13 cellular contexts compared by ENCODE assay signal in genomic region chr18:63223837-63224236, GRCh38.
A peak's percentile ranks its signal among the peaks of the same experiment; 100 is the strongest.
DNase-seq lines count a peak whose midpoint lies in the region; ATAC-seq, FAIRE-seq and TF ChIP-seq lines count a peak whose summit lies in the region.
"Had no signal": no experiment of that assay in that cellular context is flagged by ENCODE, and none has a peak within 500 bp of the region (broad histone marks: within the 10 kb centered on the region; RNA-seq: fewer than 3 reads in every experiment).

No MANE protein-coding gene starts in this region.

- H3K4me2 ChIP-seq in GM12878 (ENCODE audit: control insufficient read depth, insufficient read depth) = peak overlapping the region; percentile 10; the same call in 1 of the 2 replicates

- no peaks in the 10 kb centered on the region for H4K20me1 ChIP-seq in GM12878 (ENCODE audit: control insufficient read depth, insufficient read depth)

- no peak for DNase-seq in stimulated activated naive CD8-positive, alpha-beta T cell treated with anti-CD3 and anti-CD28 coated beads, Interleukin-15, Interleukin-2, amounts not matched to agents 100 U/mL and 50 U/mL, for 24 hours
- DNase-seq in MV-4-11 (lab: John Stamatoyannopoulos, UW) (peak; percentile 41), GM12878 (ENCODE audit: low read depth, low spot score) (no peak), DMS53 (lab: John Stamatoyannopoulos, UW) (no peak), foreskin melanocyte (no peak)
- DNase-seq: GOT3, NCI-H2081 treated with DMSO at 0.1 percent for 48 hours, NCI-H526 treated with DMSO at 0.1 percent for 48 hours, nephron progenitor cell, psoas muscle had no signal

- no peak for TF ChIP-seq CTCF in GM12878 (IDR thresholded peaks at IDR 0.05 in 2 of 3, conservative IDR thresholded peaks at IDR 0.05 in 1 of 3; ENCODE audit: control insufficient read depth in 2 of 3, extremely low read depth in 1 of 3, insufficient read depth in 1 of 3, low read depth in 3 of 3, low read length in 3 of 3)

- peaks cover 6% of the 10 kb centered on the region for H3K9me3 Mint-ChIP-seq in stimulated activated naive CD8-positive, alpha-beta T cell treated with anti-CD3 and anti-CD28 coated beads, Interleukin-15, Interleukin-2, amounts not matched to agents 100 ng/mL and 50 ng/mL, for 24 hours

- H3K4me3 Mint-ChIP-seq in stimulated activated naive CD8-positive, alpha-beta T cell treated with anti-CD3 and anti-CD28 coated beads, Interleukin-15, Interleukin-2, amounts not matched to agents 100 ng/mL and 50 ng/mL, for 24 hours = peak overlapping the region; percentile 17
- H3K4me3 Mint-ChIP-seq: nephron progenitor cell had no signal

- H3K27ac ChIP-seq in GM12878 (ENCODE audit: control insufficient read depth, insufficient read depth) = peak overlapping the region; percentile 45

- no peak for ATAC-seq in stimulated activated naive CD8-positive, alpha-beta T cell treated with anti-CD3 and anti-CD28 coated beads, Interleukin-15, Interleukin-2, amounts not matched to agents 100 U/mL and 50 U/mL, for 24 hours
- ATAC-seq in GM12878 (peak; percentile 18), HG03280 (IDR thresholded peaks at IDR 0.05; ENCODE audit: unreplicated experiment) (no peak)
- ATAC-seq: psoas muscle had no signal

- H3K27me3 ChIP-seq in GM12878 (replicated peaks in 1 of 2; ENCODE audit: control insufficient read depth in 2 of 2, insufficient read depth in 2 of 2, low read length in 1 of 2) = no peaks in the 10 kb centered on the region

- intact Hi-C loops in GM12878 (cut with micrococcal nuclease; ENCODE audit: unreplicated experiment) = no loop called here

- 25% methylated on average over 2 of the region's 2 CpGs for WGBS in GM12878 (ENCODE audit: insufficient coverage, insufficient replicate concordance, low lambda C conversion rate, missing lambda C conversion rate)

- no peaks in the 10 kb centered on the region for H3K27me3 Mint-ChIP-seq in stimulated activated naive CD8-positive, alpha-beta T cell treated with anti-CD3 and anti-CD28 coated beads, Interleukin-15, Interleukin-2, amounts not matched to agents 100 ng/mL and 50 ng/mL, for 24 hours

- H3K4me1 Mint-ChIP-seq in stimulated activated naive CD8-positive, alpha-beta T cell treated with anti-CD3 and anti-CD28 coated beads, Interleukin-15, Interleukin-2, amounts not matched to agents 100 ng/mL and 50 ng/mL, for 24 hours (ENCODE audit: low read depth) = peaks cover 84% of the 10 kb centered on the region
- H3K4me1 Mint-ChIP-seq: nephron progenitor cell had no signal

- POLR2A ChIA-PET in GM12878 (lab: Charles Lee) = no interaction called here

- no peak overlapping the region for H3K4me3 ChIP-seq in GM12878
- H3K4me3 ChIP-seq: psoas muscle had no signal

- peaks cover 26% of the 10 kb centered on the region for H3K4me1 ChIP-seq in GM12878 (ENCODE audit: control insufficient read depth, insufficient read depth, low read length)

- H3K79me2 ChIP-seq in GM12878 (ENCODE audit: control insufficient read depth, insufficient read depth, low read length) = peaks cover 60% of the 10 kb centered on the region

- peaks cover 44% of the 10 kb centered on the region for H3K36me3 Mint-ChIP-seq in stimulated activated naive CD8-positive, alpha-beta T cell treated with anti-CD3 and anti-CD28 coated beads, Interleukin-15, Interleukin-2, amounts not matched to agents 100 ng/mL and 50 ng/mL, for 24 hours (ENCODE audit: low read depth)

- H3K9ac ChIP-seq in GM12878 (ENCODE audit: control insufficient read depth, insufficient read depth, low read length) = no peak overlapping the region

- no peak for FAIRE-seq in GM12878 (lab: Jason Lieb, UNC)
- FAIRE-seq: RCC 7860 had no signal

- TF ChIP-seq EP300 in GM12878 (IDR thresholded peaks at IDR 0.05; ENCODE audit: borderline replicate concordance in 1 of 2, control insufficient read depth in 1 of 2, low read depth in 2 of 2, low read length in 2 of 2) = no peak

- SMC1A ChIA-PET in GM12878 (lab: Charles Lee; ENCODE audit: uncharacterized antibody, unreplicated experiment) = interaction anchor here (0.6 to 1.8 kb wide), 5 partner anchors 17 to 93 kb away, joined by 3 to 5 read pairs (median 4); no protein-coding TSS in a partner anchor

- in situ Hi-C loops in GM12878 (cut with MboI) = no loop called here

- BruUV-seq in GM12878 (replicated peaks; lab: Mats Ljungman, UMichigan) = no TSS peak

- no peak for TF ChIP-seq POLR2A in GM12878 (IDR thresholded peaks at IDR 0.05; ENCODE audit: low read depth, low read length)

- H3K36me3 ChIP-seq in GM12878 (ENCODE audit: control insufficient read depth in 2 of 2, insufficient read depth in 2 of 2, low read length in 1 of 2) = peaks cover 1 to 3% of the 10 kb centered on the region in 2 experiments; a peak in 2 of 4 replicates

- CTCF ChIA-PET in GM12878 (lab: Yijun Ruan, JAX) = interaction anchor here (0.7 to 1.5 kb wide), 5 partner anchors 13 to 95 kb away, joined by 3 to 4 read pairs (median 3); partner anchors contain the start of gene BCL2

- no peak overlapping the region for H2AFZ ChIP-seq in GM12878 (ENCODE audit: control insufficient read depth, low read depth, low read length)

- RAD21 ChIA-PET in GM12878 (lab: Charles Lee; ENCODE audit: unreplicated experiment) = no interaction called here

- peak overlapping the region; percentile 81 for H3K27ac Mint-ChIP-seq in stimulated activated naive CD8-positive, alpha-beta T cell treated with anti-CD3 and anti-CD28 coated beads, Interleukin-15, Interleukin-2, amounts not matched to agents 100 ng/mL and 50 ng/mL, for 24 hours

- peaks cover 4% of the 10 kb centered on the region; the same call in 2 of the 3 replicates for H3K9me3 ChIP-seq in GM12878 (replicated peaks; ENCODE audit: control insufficient read depth, insufficient read depth, low read length)
- H3K9me3 ChIP-seq: psoas muscle had no signal

- no peak for TF ChIP-seq RAD21 in GM12878 (IDR thresholded peaks at IDR 0.05; ENCODE audit: insufficient read depth, low read depth, low read length)

TF ChIP-seq in GM12878, 131 proteins besides CTCF, POLR2A, EP300 and RAD21:
- TF ChIP-seq, protein P1, sequence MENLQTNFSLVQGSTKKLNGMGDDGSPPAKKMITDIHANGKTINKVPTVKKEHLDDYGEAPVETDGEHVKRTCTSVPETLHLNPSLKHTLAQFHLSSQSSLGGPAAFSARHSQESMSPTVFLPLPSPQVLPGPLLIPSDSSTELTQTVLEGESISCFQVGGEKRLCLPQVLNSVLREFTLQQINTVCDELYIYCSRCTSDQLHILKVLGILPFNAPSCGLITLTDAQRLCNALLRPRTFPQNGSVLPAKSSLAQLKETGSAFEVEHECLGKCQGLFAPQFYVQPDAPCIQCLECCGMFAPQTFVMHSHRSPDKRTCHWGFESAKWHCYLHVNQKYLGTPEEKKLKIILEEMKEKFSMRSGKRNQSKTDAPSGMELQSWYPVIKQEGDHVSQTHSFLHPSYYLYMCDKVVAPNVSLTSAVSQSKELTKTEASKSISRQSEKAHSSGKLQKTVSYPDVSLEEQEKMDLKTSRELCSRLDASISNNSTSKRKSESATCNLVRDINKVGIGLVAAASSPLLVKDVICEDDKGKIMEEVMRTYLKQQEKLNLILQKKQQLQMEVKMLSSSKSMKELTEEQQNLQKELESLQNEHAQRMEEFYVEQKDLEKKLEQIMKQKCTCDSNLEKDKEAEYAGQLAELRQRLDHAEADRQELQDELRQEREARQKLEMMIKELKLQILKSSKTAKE (IDR thresholded peaks at IDR 0.05; ENCODE audit: low read depth, poor library complexity, severe bottlenecking) = no peak
- peak; percentile 41; the same call in 1 of the 2 replicates for TF ChIP-seq NFIC (IDR thresholded peaks at IDR 0.05; ENCODE audit: low read depth, low read length)
TF ChIP-seq in GM12878: peak in this region for 1.
